ENCODE assay signal across 9 cellular contexts in the genomic region with DNA sequence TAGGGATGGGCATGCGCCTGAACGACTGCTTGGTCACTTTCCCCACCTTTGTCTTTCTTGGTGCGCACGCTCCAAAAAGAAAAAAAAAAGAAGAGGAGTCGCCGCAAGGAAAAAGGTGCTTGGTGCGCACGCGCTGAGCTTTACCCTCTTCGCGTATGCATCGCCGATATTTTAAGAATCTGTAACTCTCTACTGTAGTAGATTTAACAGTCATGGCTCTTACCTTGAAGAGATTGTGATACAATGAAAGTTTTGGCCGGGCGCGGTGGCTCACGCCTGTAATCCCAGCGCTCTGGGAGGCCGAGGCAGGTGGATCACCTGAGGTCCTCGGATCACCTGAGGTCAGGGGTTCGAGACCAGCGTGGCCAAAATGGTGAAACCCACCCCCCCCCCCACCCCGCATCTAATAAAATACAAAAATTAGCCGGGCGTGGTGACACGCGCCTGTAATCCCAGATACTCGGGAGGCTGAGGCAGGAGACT. TPM values are rescaled to one million over a fixed set of nuclear protein-coding genes. Genes with fewer than 3 reads are reported as not detected.
DNase-seq lines count a peak whose midpoint lies in the region; ATAC-seq and TF ChIP-seq lines count a peak whose summit lies in the region.
"Had no signal": no experiment of that assay in that cellular context is flagged by ENCODE, and none has a peak within 500 bp of the region (broad histone marks: within the 10 kb centered on the region; RNA-seq: fewer than 3 reads in every experiment).

No MANE protein-coding gene starts in this region.

- H3K9me2 ChIP-seq in OCI-LY7 (ENCODE audit: insufficient read depth, low read length), result no peaks in the 10 kb centered on the region

- H3K27me3 Mint-ChIP-seq in CD8-positive, alpha-beta memory T cell, result no peaks in the 10 kb centered on the region

- peak overlapping the region; percentile 82 to 96 (median 92) for H3K4me3 Mint-ChIP-seq in CD8-positive, alpha-beta memory T cell

- POLR2A ChIA-PET in CD8-positive, alpha-beta memory T cell (lab: Charles Lee), result interaction anchor here (0.6 to 3.2 kb wide), 12 partner anchors 9 to 180 kb away, joined by 3 to 61 read pairs (median 6); partner anchors contain the start of genes CD68, MPDU1, POLR2A and SAT2
- POLR2A ChIA-PET in OCI-LY7 (lab: Charles Lee), result interaction anchor here (0.6 to 1.6 kb wide), 4 partner anchors 12 to 72 kb away, joined by 4 to 6 read pairs (median 4); partner anchors contain the start of genes MPDU1 and TP53

- no TSS peak for BruUV-seq in OCI-LY7 (replicated peaks; lab: Mats Ljungman, UMichigan)

- peaks cover 26% of the 10 kb centered on the region for H3K4me1 ChIP-seq in CD8-positive, alpha-beta memory T cell (ENCODE audit: insufficient read depth, low read length)
- peaks cover 20% of the 10 kb centered on the region for H3K4me1 ChIP-seq in OCI-LY7 (ENCODE audit: insufficient read depth, low read length, poor library complexity, severe bottlenecking)
- H3K4me1 ChIP-seq in endocrine pancreas (ENCODE audit: control insufficient read depth, insufficient read depth, low read length), result peaks cover 15% of the 10 kb centered on the region
- peaks cover 23% of the 10 kb centered on the region for H3K4me1 ChIP-seq in osteoblast (ENCODE audit: insufficient read depth, low read length)

- peaks cover 31 to 37% (median 34%) of the 10 kb centered on the region in 3 donors for H3K4me1 Mint-ChIP-seq in CD8-positive, alpha-beta memory T cell

- H2AFZ ChIP-seq in OCI-LY7 (ENCODE audit: low read length) (peak overlapping the region; percentile 88), osteoblast (ENCODE audit: low read length) (peak overlapping the region; percentile 96)

- peak overlapping the region; percentile 6 for H3K9ac ChIP-seq in endocrine pancreas (ENCODE audit: control insufficient read depth, insufficient read depth, low read length)

- no peaks in the 10 kb centered on the region for H3K27me3 ChIP-seq in CD8-positive, alpha-beta memory T cell (ENCODE audit: insufficient read depth, low read length, poor library complexity, severe bottlenecking)
- no peaks in the 10 kb centered on the region for H3K27me3 ChIP-seq in endocrine pancreas (ENCODE audit: control insufficient read depth, insufficient read depth, low read length)
- H3K27me3 ChIP-seq in osteoblast (ENCODE audit: insufficient read depth, low read length), result no peaks in the 10 kb centered on the region

- peak overlapping the region; percentile 93 for H3K4me3 ChIP-seq in CD8-positive, alpha-beta memory T cell (ENCODE audit: low read length)
- H3K4me3 ChIP-seq in OCI-LY7 (ENCODE audit: low read depth, low read length, poor library complexity, severe bottlenecking) (peak overlapping the region; percentile 68), endocrine pancreas (ENCODE audit: control insufficient read depth, insufficient read depth, low read length) (no peak overlapping the region), osteoblast (ENCODE audit: insufficient read depth, low read length) (peak overlapping the region; percentile 92)

- TF ChIP-seq CTCF in OCI-LY7 (conservative IDR thresholded peaks at IDR 0.05; ENCODE audit: low read length), result no peak
- TF ChIP-seq CTCF in osteoblast (IDR thresholded peaks at IDR 0.05; ENCODE audit: extremely low read depth, low read depth, low read length), result no peak

- H3K79me2 ChIP-seq in OCI-LY7 (ENCODE audit: insufficient read depth, low read depth, low read length) (peaks cover 26% of the 10 kb centered on the region), osteoblast (ENCODE audit: insufficient read depth, low read length) (peaks cover 39% of the 10 kb centered on the region)

- ATAC-seq in HG02938 (IDR thresholded peaks at IDR 0.05; ENCODE audit: unreplicated experiment) (no peak), GM19455 (IDR thresholded peaks at IDR 0.05; ENCODE audit: unreplicated experiment) (no peak), GM19397 (IDR thresholded peaks at IDR 0.05; ENCODE audit: unreplicated experiment) (no peak)

- H3K9me3 Mint-ChIP-seq in CD8-positive, alpha-beta memory T cell, result no peaks in the 10 kb centered on the region

- H3K27ac Mint-ChIP-seq in CD8-positive, alpha-beta memory T cell, result peak overlapping the region; percentile 87 to 99 (median 96)

- H4K20me1 ChIP-seq in OCI-LY7 (ENCODE audit: insufficient read depth, low read length) (peaks cover 17% of the 10 kb centered on the region; the same call in 1 of the 2 replicates), osteoblast (ENCODE audit: insufficient read depth, low read length) (peaks cover 32% of the 10 kb centered on the region)

- no peaks in the 10 kb centered on the region for H3K36me3 ChIP-seq in CD8-positive, alpha-beta memory T cell (ENCODE audit: insufficient read depth, low read length)
- H3K36me3 ChIP-seq in OCI-LY7 (ENCODE audit: insufficient read depth, low read length) (peaks cover 20% of the 10 kb centered on the region; the same call in 1 of the 2 replicates), endocrine pancreas (ENCODE audit: control insufficient read depth, insufficient read depth, low read length) (no peaks in the 10 kb centered on the region), osteoblast (ENCODE audit: insufficient read depth, low read length) (peaks cover 9% of the 10 kb centered on the region)

- H3K27ac ChIP-seq in CD8-positive, alpha-beta memory T cell (ENCODE audit: low read depth, low read length), result peak overlapping the region; percentile 88
- H3K27ac ChIP-seq in OCI-LY7 (ENCODE audit: low read depth, low read length, poor library complexity, severe bottlenecking) (peak overlapping the region; percentile 53), osteoblast (ENCODE audit: low read depth, low read length) (peak overlapping the region; percentile 71)

- CTCF ChIA-PET in CD8-positive, alpha-beta memory T cell (lab: Charles Lee), result interaction anchor here (0.7 to 3.4 kb wide), 11 partner anchors 10 to 102 kb away, joined by 3 to 34 read pairs (median 5); partner anchors contain the start of genes MPDU1, SAT2, SENP3 and TP53
- CTCF ChIA-PET in OCI-LY7 (lab: Charles Lee; ENCODE audit: unreplicated experiment), result interaction anchor here (1.4 kb wide), 1 partner anchor 73 kb away, joined by 4 read pairs; the partner anchor contains the start of gene WRAP53

- intact Hi-C loops in OCI-LY7 (cut with micrococcal nuclease; ENCODE audit: unreplicated experiment), result no loop called here

- H3K9me3 ChIP-seq in CD8-positive, alpha-beta memory T cell (ENCODE audit: low read length), result no peaks in the 10 kb centered on the region
- H3K9me3 ChIP-seq in OCI-LY7 (ENCODE audit: low read length) (no peaks in the 10 kb centered on the region), endocrine pancreas (ENCODE audit: control insufficient read depth, low read length) (no peaks in the 10 kb centered on the region), osteoblast (ENCODE audit: low read depth, low read length) (no peaks in the 10 kb centered on the region)

- H3K36me3 Mint-ChIP-seq in CD8-positive, alpha-beta memory T cell, result peaks cover 0 to 16% (median 0%) of the 10 kb centered on the region in 3 donors

- H3K4me2 ChIP-seq in OCI-LY7 (ENCODE audit: low read length), result peak overlapping the region; percentile 65
- H3K4me2 ChIP-seq in osteoblast (ENCODE audit: insufficient read depth, low read length), result peak overlapping the region; percentile 94

- DNase-seq in CD8-positive, alpha-beta memory T cell, result no peak
- DNase-seq in OCI-LY7 (ENCODE audit: low spot score), result no peak
- DNase-seq in osteoblast (ENCODE audit: insufficient read length, low spot score, missing footprints), result no peak
- DNase-seq in NOMO-1 treated with DMSO at 0.1 percent for 48 hours (lab: John Stamatoyannopoulos, UW; ENCODE audit: unreplicated experiment), result no peak

RNA-seq across cellular contexts. Expression of gene FXR2, which starts 0.6 kb away (rescaled TPM):
- 10 to 100 TPM; 45.7 to 45.9 TPM for total RNA-seq in CD8-positive, alpha-beta memory T cell
- 20.4 TPM for polyA plus RNA-seq in CD8-positive, alpha-beta memory T cell
- total RNA-seq in OCI-LY7 (2014; rRNA removed; shearing (Covaris generic)), result 24.6 and 32.4 TPM in 2 replicates
- total RNA-seq in OCI-LY7 (2022), result 32.1 and 41.4 TPM in 2 replicates
- total RNA-seq in osteoblast, result 41.8 and 42.7 TPM in 2 replicates

RNA-seq across cellular contexts. Expression of gene SAT2, which starts 12.3 kb away (rescaled TPM):
- total RNA-seq in CD8-positive, alpha-beta memory T cell, result 10 to 100 TPM; 18.4 to 21.6 TPM
- 37.0 TPM for polyA plus RNA-seq in CD8-positive, alpha-beta memory T cell
- 16.0 and 16.9 TPM in 2 replicates for total RNA-seq in OCI-LY7 (2014; rRNA removed; shearing (Covaris generic))
- total RNA-seq in OCI-LY7 (2022) (37.3 and 41.1 TPM in 2 replicates), osteoblast (41.3 and 52.5 TPM in 2 replicates)

RNA-seq across cellular contexts. Expression of gene SHBG, which starts 14.6 kb away (rescaled TPM):
- not detected for total RNA-seq in CD8-positive, alpha-beta memory T cell
- polyA plus RNA-seq in CD8-positive, alpha-beta memory T cell, result not detected
- not detected in 2 replicates for total RNA-seq in OCI-LY7 (2014; rRNA removed; shearing (Covaris generic))
- total RNA-seq in OCI-LY7 (2022) (0.50 and 0.53 TPM in 2 replicates), osteoblast (0.36 and 0.88 TPM in 2 replicates)
- total RNA-seq: T-helper 1 cell treated with Interleukin-12 subunit alpha and Interleukin-12 subunit beta and Interleukin-4 antibody, amounts not matched to agents 30 ng/mL and 1 ng/mL, for 36 hours had no signal

RNA-seq across cellular contexts. Expression of gene SOX15, which starts 25.4 kb away (rescaled TPM):
- under 1 TPM; 0.29 to 0.31 TPM for total RNA-seq in CD8-positive, alpha-beta memory T cell
- not detected for polyA plus RNA-seq in CD8-positive, alpha-beta memory T cell
- 0.23 and 1.6 TPM in 2 replicates for total RNA-seq in OCI-LY7 (2014; rRNA removed; shearing (Covaris generic))
- total RNA-seq in OCI-LY7 (2022), result 0.57 and 0.84 TPM in 2 replicates
- total RNA-seq in osteoblast, result 0.59 and 0.72 TPM in 2 replicates

RNA-seq across cellular contexts. Expression of gene MPDU1, which starts 31.7 kb away (rescaled TPM):
- total RNA-seq in CD8-positive, alpha-beta memory T cell, result 100 to 1,000 TPM; 115 to 124 TPM
- 40.5 TPM for polyA plus RNA-seq in CD8-positive, alpha-beta memory T cell
- 30.4 and 34.5 TPM in 2 replicates for total RNA-seq in OCI-LY7 (2014; rRNA removed; shearing (Covaris generic))
- total RNA-seq in OCI-LY7 (2022), result 21.3 and 26.1 TPM in 2 replicates
- total RNA-seq in osteoblast, result 60.1 and 64.1 TPM in 2 replicates
